1 cellular context compared by ENCODE assay signal in genomic region chr22:45502215-45503070, GRCh38.
TF ChIP-seq lines count a peak whose summit lies in the region.

Gene FBLN1, plus strand, starts transcription at chr22:45502883. Its CDS starts 103 bp downstream, at chr22:45502986.

TF ChIP-seq in HCT116, 20 proteins besides CTCF, POLR2A, EP300 and RAD21 (continued from another document):
- no peak for TF ChIP-seq REST (IDR thresholded peaks at IDR 0.05; ENCODE audit: low read depth)
